1 cellular context compared by ENCODE assay signal in genomic region chr16:57196753-57197152, GRCh38.
TF ChIP-seq lines count a peak whose summit lies in the region.

No MANE protein-coding gene starts in this region.

TF ChIP-seq in SK-N-SH, 30 proteins besides CTCF, POLR2A, EP300 and RAD21:
- TF ChIP-seq SMC3 (IDR thresholded peaks at IDR 0.05; ENCODE audit: low read depth, low read length) (no peak), TEAD4 (IDR thresholded peaks at IDR 0.05; ENCODE audit: borderline replicate concordance, insufficient read depth) (peak; percentile 49; the same call in 1 of the 2 replicates), NFIC (IDR thresholded peaks at IDR 0.05; ENCODE audit: borderline replicate concordance) (peak; percentile 55), JUND (IDR thresholded peaks at IDR 0.05) (no peak), RCOR1 (IDR thresholded peaks at IDR 0.05; ENCODE audit: low read length) (peak; percentile 96), YY1 (IDR thresholded peaks at IDR 0.05; ENCODE audit: low read depth) (no peak), SIN3A (IDR thresholded peaks at IDR 0.05; ENCODE audit: borderline replicate concordance, low read depth, low read length) (no peak), USF1 (IDR thresholded peaks at IDR 0.05; ENCODE audit: borderline replicate concordance, low read depth) (no peak), GATA2 (CRISPR knock-in tag; IDR thresholded peaks at IDR 0.05) (peak; percentile 99), PBX3 (IDR thresholded peaks at IDR 0.05) (no peak), RXRA (IDR thresholded peaks at IDR 0.05; ENCODE audit: borderline replicate concordance, low read depth) (no peak), POLR2AphosphoS5 (IDR thresholded peaks at IDR 0.05; ENCODE audit: low read depth, low read length) (peak; percentile 59; the same call in 1 of the 2 replicates), FOXJ3 (CRISPR knock-in tag; IDR thresholded peaks at IDR 0.05) (peak; percentile 99), NRF1 (IDR thresholded peaks at IDR 0.05; ENCODE audit: low read depth, low read length) (no peak), TCF12 (IDR thresholded peaks at IDR 0.05) (peak; percentile 74), FOXM1 (IDR thresholded peaks at IDR 0.05; ENCODE audit: low read depth) (no peak), MXI1 (IDR thresholded peaks at IDR 0.05; ENCODE audit: low read depth, low read length) (peak; percentile 71), ELF1 (IDR thresholded peaks at IDR 0.05) (no peak), GABPA (IDR thresholded peaks at IDR 0.05; ENCODE audit: low read depth) (no peak), CHD2 (IDR thresholded peaks at IDR 0.05; ENCODE audit: low read length, partially characterized antibody) (peak; percentile 88), RFX5 (IDR thresholded peaks at IDR 0.05; ENCODE audit: low read length) (no peak; the same call in 1 of the 2 replicates)
